In genomic region chr22:19643448-19644313, GRCh38 we compare ENCODE assay signal across 23 cellular contexts.
DNase-seq lines count a peak whose midpoint lies in the region; ATAC-seq, FAIRE-seq and TF ChIP-seq lines count a peak whose summit lies in the region.
"Had no signal": no experiment of that assay in that cellular context is flagged by ENCODE, and none has a peak within 500 bp of the region (broad histone marks: within the 10 kb centered on the region; RNA-seq: fewer than 3 reads in every experiment).

No MANE protein-coding gene starts in this region.

- POLR2A ChIA-PET in activated naive CD8-positive, alpha-beta T cell treated with anti-CD3 and anti-CD28 coated beads, Interleukin-2, amount 10 ng/mL, durations not matched to agents 7 days and 5 days (lab: Charles Lee), result no interaction called here
- POLR2A ChIA-PET in endothelial cell of umbilical vein (lab: Charles Lee), result no interaction called here

- H3K36me3 Mint-ChIP-seq in activated naive CD8-positive, alpha-beta T cell treated with anti-CD3 and anti-CD28 coated beads, Interleukin-2, amount 10 ng/mL, durations not matched to agents 7 days and 5 days, result peaks cover 5% of the 10 kb centered on the region
- peaks cover 7% of the 10 kb centered on the region for H3K36me3 Mint-ChIP-seq in activated naive CD8-positive, alpha-beta T cell treated with anti-CD3 and anti-CD28 coated beads, Interleukin-2, amount 50 U/mL, for 24 hours (ENCODE audit: low read depth)
- H3K36me3 Mint-ChIP-seq in stimulated activated naive B cell treated with anti-CD40 and anti-IgM and Interleukin-4, amounts not matched to agents 10 μg/mL and 1 μg/mL and 100 μg/mL, for 72 hours, result peaks cover 5% of the 10 kb centered on the region in 2 donors
- H3K36me3 Mint-ChIP-seq: neural progenitor cell; stimulated activated effector memory CD8-positive, alpha-beta T cell treated with anti-CD3 and anti-CD28 coated beads, Interleukin-12 subunit alpha, Interleukin-12 subunit beta, amount 100 ng/mL, for 72 hours had no signal

- peak; percentile 4 for DNase-seq in activated naive CD8-positive, alpha-beta T cell treated with anti-CD3 and anti-CD28 coated beads, Interleukin-2, amount 10 ng/mL, durations not matched to agents 7 days and 5 days
- DNase-seq in activated naive CD8-positive, alpha-beta T cell treated with anti-CD3 and anti-CD28 coated beads, Interleukin-2, amount 50 U/mL, for 24 hours, result no peak
- DNase-seq in SIG-M5 (lab: John Stamatoyannopoulos, UW) (peak; percentile 71), endothelial cell of umbilical vein (ENCODE audit: low read depth, low spot score) (peak; percentile 91), vagina (ENCODE audit: extremely low spot score in 2 of 2) (no peak), NCI-H1930 (lab: John Stamatoyannopoulos, UW) (no peak), right lobe of liver (no peak)
- no peak for DNase-seq in stimulated activated naive B cell treated with anti-CD40 and anti-IgM and Interleukin-4, amounts not matched to agents 10 μg/mL and 1 μg/mL and 100 μg/mL, for 72 hours
- DNase-seq: activated naive CD4-positive, alpha-beta T cell treated with anti-CD3 and anti-CD28 coated beads for 36 hours; C1 segment of cervical spinal cord; DMS53; left colon; midbrain; NCI-H1092; NCI-H526; PC-9; retina; thyroid gland had no signal

- 42% methylated on average over 13 of the region's 13 CpGs for WGBS in right lobe of liver (ENCODE audit: insufficient coverage, low coverage, low lambda C conversion rate, missing lambda C conversion rate)

- TF ChIP-seq CTCF in endothelial cell of umbilical vein (IDR thresholded peaks at IDR 0.05; ENCODE audit: extremely low read depth in 1 of 2, insufficient read depth in 1 of 2, low read depth in 1 of 2, low read length in 2 of 2) (no peak), vagina (IDR thresholded peaks at IDR 0.05) (no peak), right lobe of liver (IDR thresholded peaks at IDR 0.05) (no peak)

- TF ChIP-seq POLR2A in endothelial cell of umbilical vein (IDR thresholded peaks at IDR 0.05; ENCODE audit: low read depth, low read length) (no peak), vagina (IDR thresholded peaks at IDR 0.05) (no peak), right lobe of liver (IDR thresholded peaks at IDR 0.05) (no peak)

- no peak overlapping the region for H3K27ac Mint-ChIP-seq in activated naive CD8-positive, alpha-beta T cell treated with anti-CD3 and anti-CD28 coated beads, Interleukin-2, amount 10 ng/mL, durations not matched to agents 7 days and 5 days
- no peak overlapping the region for H3K27ac Mint-ChIP-seq in activated naive CD8-positive, alpha-beta T cell treated with anti-CD3 and anti-CD28 coated beads, Interleukin-2, amount 50 U/mL, for 24 hours
- no peak overlapping the region for H3K27ac Mint-ChIP-seq in stimulated activated naive B cell treated with anti-CD40 and anti-IgM and Interleukin-4, amounts not matched to agents 10 μg/mL and 1 μg/mL and 100 μg/mL, for 72 hours
- H3K27ac Mint-ChIP-seq: activated naive CD4-positive, alpha-beta T cell treated with anti-CD3 and anti-CD28 coated beads for 36 hours; neural progenitor cell; stimulated activated effector memory CD8-positive, alpha-beta T cell treated with anti-CD3 and anti-CD28 coated beads, Interleukin-12 subunit alpha, Interleukin-12 subunit beta, amount 100 ng/mL, for 72 hours had no signal

- no peak overlapping the region for H2AFZ ChIP-seq in endothelial cell of umbilical vein (ENCODE audit: low read depth, low read length)
- H2AFZ ChIP-seq: neural progenitor cell, PC-9 had no signal

- no peaks in the 10 kb centered on the region for H4K20me1 ChIP-seq in endothelial cell of umbilical vein (replicated peaks; ENCODE audit: control insufficient read depth, extremely low read depth, insufficient read depth, low read length)

- intact Hi-C loops in endothelial cell of umbilical vein (cut with micrococcal nuclease), result no loop called here
- intact Hi-C loops in vagina (cut with DNase I), result no loop called here
- intact Hi-C loops in right lobe of liver (cut with DNase I), result no loop called here

- BruUV-seq in endothelial cell of umbilical vein (replicated peaks; lab: Mats Ljungman, UMichigan), result no TSS peak

- H3K9me1 ChIP-seq in endothelial cell of umbilical vein (replicated peaks; ENCODE audit: control insufficient read depth, extremely low read depth, insufficient read depth, low read length), result no peaks in the 10 kb centered on the region

- H3K9ac ChIP-seq in endothelial cell of umbilical vein (replicated peaks; ENCODE audit: extremely low read depth, insufficient read depth, low read length), result no peak overlapping the region
- H3K9ac ChIP-seq: neural progenitor cell had no signal

- FAIRE-seq in endothelial cell of umbilical vein (lab: Jason Lieb, UNC), result no peak
- FAIRE-seq: A204.1, astrocyte had no signal

- H3K4me1 ChIP-seq in endothelial cell of umbilical vein (ENCODE audit: control insufficient read depth, extremely low read depth, insufficient read depth, low read length) (no peaks in the 10 kb centered on the region), vagina (peaks cover 6% of the 10 kb centered on the region), right lobe of liver (no peaks in the 10 kb centered on the region)
- H3K4me1 ChIP-seq: neural progenitor cell, SJSA1, thyroid gland had no signal

- H3K27me3 ChIP-seq in endothelial cell of umbilical vein (ENCODE audit: control insufficient read depth in 2 of 2, insufficient read depth in 2 of 2, low read length in 2 of 2) (peaks cover 0 to 6% of the 10 kb centered on the region in 2 experiments), vagina (no peaks in the 10 kb centered on the region), right lobe of liver (no peaks in the 10 kb centered on the region)
- H3K27me3 ChIP-seq: SJSA1, thyroid gland had no signal

- no peak overlapping the region for H3K4me3 ChIP-seq in endothelial cell of umbilical vein (replicated peaks in 1 of 3; ENCODE audit: insufficient read depth in 1 of 3, low read depth in 1 of 3, low read length in 3 of 3)
- no peak overlapping the region for H3K4me3 ChIP-seq in vagina
- H3K4me3 ChIP-seq in right lobe of liver, result no peak overlapping the region
- H3K4me3 ChIP-seq: neural progenitor cell, PC-9, SJSA1, thyroid gland had no signal

- no peak overlapping the region for H3K4me3 Mint-ChIP-seq in activated naive CD8-positive, alpha-beta T cell treated with anti-CD3 and anti-CD28 coated beads, Interleukin-2, amount 10 ng/mL, durations not matched to agents 7 days and 5 days
- no peak overlapping the region for H3K4me3 Mint-ChIP-seq in activated naive CD8-positive, alpha-beta T cell treated with anti-CD3 and anti-CD28 coated beads, Interleukin-2, amount 50 U/mL, for 24 hours
- no peak overlapping the region for H3K4me3 Mint-ChIP-seq in stimulated activated naive B cell treated with anti-CD40 and anti-IgM and Interleukin-4, amounts not matched to agents 10 μg/mL and 1 μg/mL and 100 μg/mL, for 72 hours
- H3K4me3 Mint-ChIP-seq: activated naive CD4-positive, alpha-beta T cell treated with anti-CD3 and anti-CD28 coated beads for 36 hours; neural progenitor cell; stimulated activated effector memory CD8-positive, alpha-beta T cell treated with anti-CD3 and anti-CD28 coated beads, Interleukin-12 subunit alpha, Interleukin-12 subunit beta, amount 100 ng/mL, for 72 hours had no signal

- no peaks in the 10 kb centered on the region for H3K79me2 ChIP-seq in endothelial cell of umbilical vein (ENCODE audit: control insufficient read depth, insufficient read depth, low read length)

- CTCF ChIA-PET in endothelial cell of umbilical vein (lab: Charles Lee), result interaction anchor here (0.8 to 2.8 kb wide), 4 partner anchors 13 to 266 kb away, joined by 3 to 19 read pairs (median 6); no protein-coding TSS in a partner anchor

- no peak overlapping the region for H3K27ac ChIP-seq in endothelial cell of umbilical vein (ENCODE audit: insufficient read depth, low read depth, low read length)
- H3K27ac ChIP-seq in vagina, result peak overlapping the region; percentile 6
- no peak overlapping the region for H3K27ac ChIP-seq in right lobe of liver
- H3K27ac ChIP-seq: neural progenitor cell, PC-9, SJSA1, thyroid gland had no signal

- no peaks in the 10 kb centered on the region for H3K36me3 ChIP-seq in endothelial cell of umbilical vein (ENCODE audit: control insufficient read depth in 2 of 2, extremely low read depth in 1 of 2, insufficient read depth in 2 of 2, low read length in 2 of 2)
- no peaks in the 10 kb centered on the region for H3K36me3 ChIP-seq in vagina
- H3K36me3 ChIP-seq in right lobe of liver, result no peaks in the 10 kb centered on the region
- H3K36me3 ChIP-seq: neural progenitor cell, SJSA1, thyroid gland had no signal

- peaks cover 8% of the 10 kb centered on the region for H3K9me3 Mint-ChIP-seq in activated naive CD8-positive, alpha-beta T cell treated with anti-CD3 and anti-CD28 coated beads, Interleukin-2, amount 10 ng/mL, durations not matched to agents 7 days and 5 days
- peaks cover 19% of the 10 kb centered on the region for H3K9me3 Mint-ChIP-seq in activated naive CD8-positive, alpha-beta T cell treated with anti-CD3 and anti-CD28 coated beads, Interleukin-2, amount 50 U/mL, for 24 hours
- peaks cover 8 to 20% of the 10 kb centered on the region in 2 donors for H3K9me3 Mint-ChIP-seq in stimulated activated naive B cell treated with anti-CD40 and anti-IgM and Interleukin-4, amounts not matched to agents 10 μg/mL and 1 μg/mL and 100 μg/mL, for 72 hours

- H3K4me2 ChIP-seq in endothelial cell of umbilical vein (ENCODE audit: insufficient read depth, low read length), result no peak overlapping the region
- H3K4me2 ChIP-seq: neural progenitor cell, PC-9 had no signal

- ATAC-seq in activated naive CD8-positive, alpha-beta T cell treated with anti-CD3 and anti-CD28 coated beads, Interleukin-2, amount 10 ng/mL, durations not matched to agents 7 days and 5 days (ENCODE audit: low read depth), result no peak
- ATAC-seq in activated naive CD8-positive, alpha-beta T cell treated with anti-CD3 and anti-CD28 coated beads, Interleukin-2, amount 50 U/mL, for 24 hours, result no peak
- ATAC-seq in stimulated activated naive B cell treated with anti-CD40 and anti-IgM and Interleukin-4, amounts not matched to agents 10 μg/mL and 1 μg/mL and 100 μg/mL, for 72 hours (replicated peaks), result no peak
- no peak for ATAC-seq in right lobe of liver
- ATAC-seq: left colon; stimulated activated effector memory CD8-positive, alpha-beta T cell treated with anti-CD3 and anti-CD28 coated beads, Interleukin-12 subunit alpha, Interleukin-12 subunit beta, amount 100 ng/mL, for 72 hours had no signal

- dilution Hi-C loops in endothelial cell of umbilical vein (cut with MboI; ENCODE audit: extremely low pct_ligation_motif_present, low sequenced_read_pairs), result no loop called here

- no peaks in the 10 kb centered on the region for H3K4me1 Mint-ChIP-seq in activated naive CD8-positive, alpha-beta T cell treated with anti-CD3 and anti-CD28 coated beads, Interleukin-2, amount 10 ng/mL, durations not matched to agents 7 days and 5 days
- H3K4me1 Mint-ChIP-seq in activated naive CD8-positive, alpha-beta T cell treated with anti-CD3 and anti-CD28 coated beads, Interleukin-2, amount 50 U/mL, for 24 hours, result no peaks in the 10 kb centered on the region
- no peaks in the 10 kb centered on the region for H3K4me1 Mint-ChIP-seq in stimulated activated naive B cell treated with anti-CD40 and anti-IgM and Interleukin-4, amounts not matched to agents 10 μg/mL and 1 μg/mL and 100 μg/mL, for 72 hours
- H3K4me1 Mint-ChIP-seq: neural progenitor cell; stimulated activated effector memory CD8-positive, alpha-beta T cell treated with anti-CD3 and anti-CD28 coated beads, Interleukin-12 subunit alpha, Interleukin-12 subunit beta, amount 100 ng/mL, for 72 hours had no signal

- H3K27me3 Mint-ChIP-seq in activated naive CD8-positive, alpha-beta T cell treated with anti-CD3 and anti-CD28 coated beads, Interleukin-2, amount 10 ng/mL, durations not matched to agents 7 days and 5 days, result peaks cover 11% of the 10 kb centered on the region
- H3K27me3 Mint-ChIP-seq in activated naive CD8-positive, alpha-beta T cell treated with anti-CD3 and anti-CD28 coated beads, Interleukin-2, amount 50 U/mL, for 24 hours, result peaks cover 27% of the 10 kb centered on the region
- H3K27me3 Mint-ChIP-seq in stimulated activated naive B cell treated with anti-CD40 and anti-IgM and Interleukin-4, amounts not matched to agents 10 μg/mL and 1 μg/mL and 100 μg/mL, for 72 hours, result peaks cover 35 to 42% of the 10 kb centered on the region in 2 donors

- H3K9me3 ChIP-seq in endothelial cell of umbilical vein (replicated peaks; ENCODE audit: control insufficient read depth, insufficient read depth, low read length) (no peaks in the 10 kb centered on the region), vagina (peaks cover 2% of the 10 kb centered on the region), right lobe of liver (peaks cover 0 to 5% (median 0%) of the 10 kb centered on the region in 4 donors)
- H3K9me3 ChIP-seq: thyroid gland had no signal

Comparison
In these comparisons a context has a peak if more than half of its experiments do, and no peak if none do; other contexts are left out.
1. DNase-seq: peak in activated naive CD8-positive, alpha-beta T cell treated with anti-CD3 and anti-CD28 coated beads, Interleukin-2, amount 10 ng/mL, durations not matched to agents 7 days and 5 days (single experiment), SIG-M5 (single experiment) and endothelial cell of umbilical vein (single experiment); none in activated naive CD8-positive, alpha-beta T cell treated with anti-CD3 and anti-CD28 coated beads, Interleukin-2, amount 50 U/mL, for 24 hours (single experiment), vagina (0 of 2), stimulated activated naive B cell treated with anti-CD40 and anti-IgM and Interleukin-4, amounts not matched to agents 10 μg/mL and 1 μg/mL and 100 μg/mL, for 72 hours (single experiment), NCI-H1930 (0 of 2) and right lobe of liver (0 of 3).